ENCODE assay signal across 9 cellular contexts in genomic region chr9:116844621-116845020, GRCh38.
"Had no signal": no experiment of that assay in that cellular context is flagged by ENCODE, and none has a peak within 500 bp of the region (broad histone marks: within the 10 kb centered on the region; RNA-seq: fewer than 3 reads in every experiment).

No MANE protein-coding gene starts in this region.

- H3K4me3 ChIP-seq: adrenal gland, ovary had no signal

- ATAC-seq: activated CD4-positive, CD25-positive, alpha-beta regulatory T cell treated with anti-CD3 and anti-CD28 coated beads, Interleukin-2, amount 50 U/mL, for 24 hours; left ventricle myocardium superior had no signal

- H3K36me3 ChIP-seq: adrenal gland, ovary had no signal

- H3K9me3 ChIP-seq: adrenal gland, ovary had no signal

- H3K27ac ChIP-seq: adrenal gland, ovary had no signal

- H3K4me1 ChIP-seq: adrenal gland had no signal

- DNase-seq: activated naive CD4-positive, alpha-beta T cell treated with anti-CD3 and anti-CD28 coated beads, Interleukin-2, amount 50 U/mL, for 16 hours; adrenal gland; endodermal cell; left ventricle myocardium superior; mesendoderm; ovary; stimulated activated CD4-positive, alpha-beta T cell treated with anti-CD3 and anti-CD28 coated beads, Interleukin-2, amount 100 ng/mL, for 48 hours; T-helper 2 cell had no signal

- H3K27me3 ChIP-seq: adrenal gland, ovary had no signal
